Comparison of ENCODE assay signal across 1 cellular context in the genomic region with DNA sequence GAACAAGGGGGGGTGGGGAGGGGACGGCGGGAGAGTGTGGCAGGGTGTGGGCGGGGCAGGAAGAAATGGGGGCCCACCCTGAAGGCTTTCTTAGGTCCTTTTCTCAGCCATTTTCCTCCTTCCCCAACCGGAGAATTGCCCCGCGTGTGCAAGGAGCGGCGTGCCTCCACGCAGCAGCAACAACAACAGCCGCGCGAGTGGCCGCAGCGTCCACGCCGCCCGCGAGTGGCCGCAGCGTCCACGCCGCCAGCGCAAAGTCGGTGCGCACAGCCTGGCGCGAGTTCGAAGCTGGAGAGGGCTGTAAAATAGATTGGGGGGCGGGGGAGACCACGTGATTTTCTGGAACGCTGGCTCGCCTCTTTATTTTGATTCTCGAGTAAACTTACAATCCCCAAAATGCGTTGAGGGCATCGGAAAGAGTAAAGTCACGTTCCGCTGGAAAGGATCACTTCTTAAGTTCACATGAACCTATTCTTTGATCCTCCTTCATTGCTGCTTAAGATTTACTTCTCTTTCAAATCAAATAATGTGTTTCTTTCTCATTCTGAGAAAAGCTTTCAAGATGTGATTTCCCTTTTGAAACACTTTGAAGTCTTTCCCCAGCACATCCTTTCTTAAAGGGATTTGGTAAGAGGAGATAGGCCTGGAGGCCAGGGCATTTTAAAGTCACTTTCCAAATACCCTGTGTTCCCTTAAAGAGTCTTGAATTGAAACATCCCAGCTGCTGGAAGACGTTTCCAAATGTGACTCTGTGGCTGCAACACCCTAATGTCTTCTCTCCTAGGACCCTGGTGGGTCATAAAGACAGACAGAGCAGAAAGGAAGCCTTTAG.
TF ChIP-seq lines count a peak whose summit lies in the region.

No MANE protein-coding gene starts in this region.

TF ChIP-seq in H1, 55 proteins besides CTCF, POLR2A, EP300 and RAD21 (continued from another document):
- TF ChIP-seq ASH2L (IDR thresholded peaks at IDR 0.05; ENCODE audit: low read length), result peak; percentile 48
- 0 out of 2 replicates have a peak, but pooled peaks have one; percentile 29 for TF ChIP-seq YY1 (IDR thresholded peaks at IDR 0.05; ENCODE audit: low read depth, low read length)
- 0 out of 2 replicates have a peak, but pooled peaks have one; percentile 6 for TF ChIP-seq POU5F1 (IDR thresholded peaks at IDR 0.05; ENCODE audit: low read depth, low read length)
- peak; percentile 16; the same call in 1 of the 2 replicates for TF ChIP-seq TEAD4 (IDR thresholded peaks at IDR 0.05; ENCODE audit: low read depth, low read length)
- peak; percentile 59 for TF ChIP-seq KDM4A (IDR thresholded peaks at IDR 0.05; ENCODE audit: low read depth, low read length, severe bottlenecking)
- TF ChIP-seq CREB1 (IDR thresholded peaks at IDR 0.05), result no peak
- TF ChIP-seq SIN3A (conservative IDR thresholded peaks at IDR 0.05 in 1 of 2, IDR thresholded peaks at IDR 0.05 in 1 of 2; ENCODE audit: low read depth in 1 of 2, low read length in 2 of 2), result no peak
